In genomic region chr11:64970731-64971151, GRCh38 we compare ENCODE assay signal across 8 cellular contexts. TPM values are rescaled to one million over a fixed set of nuclear protein-coding genes. Genes with fewer than 3 reads are reported as not detected.
DNase-seq lines count a peak whose midpoint lies in the region; ATAC-seq and TF ChIP-seq lines count a peak whose summit lies in the region.
"Had no signal": no experiment of that assay in that cellular context is flagged by ENCODE, and none has a peak within 500 bp of the region (broad histone marks: within the 10 kb centered on the region; RNA-seq: fewer than 3 reads in every experiment).

No MANE protein-coding gene starts in this region.

- peaks cover 5% of the 10 kb centered on the region for H3K27me3 Mint-ChIP-seq in CD8-positive, alpha-beta T cell (ENCODE audit: low read depth)

- peak in 1 of 7 experiments; percentile 10 for DNase-seq in CD8-positive, alpha-beta T cell
- DNase-seq in activated T-cell treated with anti-CD3 and anti-CD28 coated beads for 24 hours (ENCODE audit: low read depth) (peak; percentile 24), mucosa of gallbladder (ENCODE audit: low spot score) (peak; percentile 11), iPS-NIHi11 (ENCODE audit: low spot score) (no peak), Ammon's horn (ENCODE audit: low spot score) (no peak)
- DNase-seq: cerebellar nuclear complex, NCI-H1694 had no signal

- H3K27ac Mint-ChIP-seq in CD8-positive, alpha-beta T cell = peak overlapping the region; percentile 43

- POLR2A ChIA-PET in CD8-positive, alpha-beta T cell (lab: Charles Lee) = no interaction called here

- no peaks in the 10 kb centered on the region for H3K9me3 Mint-ChIP-seq in CD8-positive, alpha-beta T cell

- intact Hi-C loops in CD8-positive, alpha-beta T cell (cut with DNase I, micrococcal nuclease) = loop anchor here in 1 of 2 experiments (5.0 kb wide), 1 partner anchor 48 kb away; the partner anchor contains the start of gene PPP2R5B

- H3K4me1 Mint-ChIP-seq in CD8-positive, alpha-beta T cell (ENCODE audit: low read depth) = peaks cover 10% of the 10 kb centered on the region

- no peak overlapping the region for H3K27ac ChIP-seq in CD8-positive, alpha-beta T cell (ENCODE audit: low read depth, low read length)

- no peak for TF ChIP-seq CTCF in CD8-positive, alpha-beta T cell (IDR thresholded peaks at IDR 0.05)

- no peaks in the 10 kb centered on the region for H3K36me3 Mint-ChIP-seq in CD8-positive, alpha-beta T cell

- CTCF ChIA-PET in CD8-positive, alpha-beta T cell (lab: Charles Lee) = no interaction called here

- H3K4me1 ChIP-seq in CD8-positive, alpha-beta T cell (ENCODE audit: insufficient read depth, low read length) = peaks cover 10% of the 10 kb centered on the region

- peak overlapping the region; percentile 60 for H3K4me3 Mint-ChIP-seq in CD8-positive, alpha-beta T cell

- no peaks in the 10 kb centered on the region for H3K27me3 ChIP-seq in CD8-positive, alpha-beta T cell (ENCODE audit: insufficient read depth, low read length)

- no peak overlapping the region for H3K4me3 ChIP-seq in CD8-positive, alpha-beta T cell (ENCODE audit: low read depth, low read length)

- H3K9me3 ChIP-seq in CD8-positive, alpha-beta T cell (ENCODE audit: low read length) = no peaks in the 10 kb centered on the region

- no peak for ATAC-seq in CD8-positive, alpha-beta T cell
- no peak for ATAC-seq in GM19328 (IDR thresholded peaks at IDR 0.05; ENCODE audit: unreplicated experiment)

- H3K36me3 ChIP-seq in CD8-positive, alpha-beta T cell (ENCODE audit: insufficient read depth, low read length) = no peaks in the 10 kb centered on the region

RNA-seq across cellular contexts. Expression of gene MAJIN, which starts 1.2 kb away (rescaled TPM):
- total RNA-seq in CD8-positive, alpha-beta T cell = not detected
- total RNA-seq in mucosa of gallbladder = not detected

RNA-seq across cellular contexts. Expression of gene BATF2, which starts 26.0 kb away (rescaled TPM):
- not detected for total RNA-seq in CD8-positive, alpha-beta T cell
- 5.5 TPM for total RNA-seq in mucosa of gallbladder

RNA-seq across cellular contexts. Expression of gene GPHA2, which starts 35.0 kb away (rescaled TPM):
- total RNA-seq in CD8-positive, alpha-beta T cell = not detected
- total RNA-seq in mucosa of gallbladder = 1.3 TPM

RNA-seq across cellular contexts. Expression of gene ARL2, which starts 43.2 kb away (rescaled TPM):
- 1 to 10 TPM; 8.9 to 9.1 TPM for total RNA-seq in CD8-positive, alpha-beta T cell
- 103 TPM for total RNA-seq in mucosa of gallbladder

RNA-seq across cellular contexts. Expression of gene PPP2R5B, which starts 46.3 kb away (rescaled TPM):
- 10 to 100 TPM; 14.8 to 18.0 TPM for total RNA-seq in CD8-positive, alpha-beta T cell
- 44.1 TPM for total RNA-seq in mucosa of gallbladder

Comparison
In these comparisons a context has a peak if more than half of its experiments do, and no peak if none do; other contexts are left out.
1. DNase-seq: peak in activated T-cell treated with anti-CD3 and anti-CD28 coated beads for 24 hours (single experiment) and mucosa of gallbladder (single experiment); none in iPS-NIHi11 (single experiment) and Ammon's horn (single experiment).